ENCODE assay signal across 8 cellular contexts in the genomic region with DNA sequence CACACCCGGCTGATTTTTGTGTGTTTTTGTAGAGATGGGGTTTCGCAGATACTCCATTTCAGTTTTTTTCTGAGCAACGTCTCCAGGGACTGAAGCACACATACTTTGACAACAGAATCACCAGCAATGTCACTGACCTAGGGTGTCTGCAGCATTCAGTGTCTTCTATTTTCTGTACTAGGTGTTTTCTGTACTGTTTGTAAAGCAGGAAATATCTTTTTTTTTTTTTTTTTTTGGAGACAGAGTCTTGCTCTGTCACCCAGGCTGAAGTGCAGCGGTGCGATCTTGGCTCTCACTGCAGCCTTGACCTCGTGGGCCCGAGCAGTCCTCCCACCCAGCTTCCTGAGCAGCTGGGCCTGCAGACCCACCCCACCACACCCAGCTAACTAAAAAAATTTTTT. TPM values are rescaled to one million over a fixed set of nuclear protein-coding genes. Genes with fewer than 3 reads are reported as not detected.
DNase-seq lines count a peak whose midpoint lies in the region; ATAC-seq and TF ChIP-seq lines count a peak whose summit lies in the region.

No MANE protein-coding gene starts in this region.

- in situ Hi-C loops in gastrocnemius medialis (cut with MboI; ENCODE audit: low sequenced_read_pairs in 4 of 4) = no loop called here

- no peaks in the 10 kb centered on the region for H3K27me3 ChIP-seq in gastrocnemius medialis

- ATAC-seq in GM19035 (IDR thresholded peaks at IDR 0.05; ENCODE audit: unreplicated experiment) (peak; percentile 61), HG03066 (IDR thresholded peaks at IDR 0.05; ENCODE audit: low read depth, unreplicated experiment) (peak; percentile 48), gastrocnemius medialis (peak; percentile 23 to 25)
- ATAC-seq in central memory CD8-positive, alpha-beta T cell (replicated peaks; ENCODE audit: extremely low read depth, poor library complexity, severe bottlenecking) = peak; percentile 71

- DNase-seq in central memory CD8-positive, alpha-beta T cell (ENCODE audit: low spot score in 2 of 2) = no peak
- DNase-seq in gastrocnemius medialis = no peak
- DNase-seq in foreskin melanocyte = no peak
- DNase-seq in DMS153 treated with DMSO at 0.1 percent for 48 hours (lab: John Stamatoyannopoulos, UW; ENCODE audit: unreplicated experiment) = no peak
- no peak for DNase-seq in NCI-H1436 (lab: John Stamatoyannopoulos, UW)
- DNase-seq in SIG-M5 treated with dmso at 0.1 percent for 504 hours (lab: John Stamatoyannopoulos, UW; ENCODE audit: unreplicated experiment) = no peak

- H3K9me3 ChIP-seq in gastrocnemius medialis = no peaks in the 10 kb centered on the region

- peaks cover 69% of the 10 kb centered on the region for H3K4me1 Mint-ChIP-seq in central memory CD8-positive, alpha-beta T cell

- TF ChIP-seq POLR2A in gastrocnemius medialis (IDR thresholded peaks at IDR 0.05) = no peak

- peaks cover 0 to 13% of the 10 kb centered on the region in 2 donors for H3K36me3 ChIP-seq in gastrocnemius medialis

- H3K27me3 Mint-ChIP-seq in central memory CD8-positive, alpha-beta T cell = no peaks in the 10 kb centered on the region

- peaks cover 87 to 93% of the 10 kb centered on the region in 2 donors for H3K4me1 ChIP-seq in gastrocnemius medialis

- intact Hi-C loops in gastrocnemius medialis (cut with DNase I; ENCODE audit: low total_unique reads) = no loop called here

- H3K9me3 Mint-ChIP-seq in central memory CD8-positive, alpha-beta T cell = no peaks in the 10 kb centered on the region

- peak overlapping the region; percentile 52 to 84 (median 79) for H3K27ac ChIP-seq in gastrocnemius medialis

- peak overlapping the region in 1 of 4 donors; percentile 20 for H3K4me3 ChIP-seq in gastrocnemius medialis

- peaks cover 27% of the 10 kb centered on the region for H3K36me3 Mint-ChIP-seq in central memory CD8-positive, alpha-beta T cell (ENCODE audit: insufficient read depth)

- peak overlapping the region; percentile 3 for H3K4me3 Mint-ChIP-seq in central memory CD8-positive, alpha-beta T cell

- H3K27ac Mint-ChIP-seq in central memory CD8-positive, alpha-beta T cell (ENCODE audit: low read depth) = peak overlapping the region; percentile 97

- no peak for TF ChIP-seq CTCF in gastrocnemius medialis (IDR thresholded peaks at IDR 0.05 in 4 of 5, conservative IDR thresholded peaks at IDR 0.05 in 1 of 5)

RNA-seq across cellular contexts. Expression of gene ADD1, which starts 8.8 kb away (rescaled TPM):
- 100 to 1,000 TPM; 144 to 255 (median 178) TPM for total RNA-seq in gastrocnemius medialis

RNA-seq across cellular contexts. Expression of gene SH3BP2, which starts 59.6 kb away (rescaled TPM):
- 10 to 100 TPM in 3 of 4 donors, 1 to 10 TPM in 1; 4.8 to 21.5 (median 12.0) TPM for total RNA-seq in gastrocnemius medialis
